In genomic region chr10:79038104-79038840, GRCh38 we compare ENCODE assay signal across 1 cellular context.
TF ChIP-seq lines count a peak whose summit lies in the region.

No MANE protein-coding gene starts in this region.

TF ChIP-seq in GM23338, 12 proteins besides CTCF, POLR2A, EP300 and RAD21 (continued from another document):
- TF ChIP-seq ZNF462 (CRISPR knock-in tag; IDR thresholded peaks at IDR 0.05) (no peak), POLR2AphosphoS5 (IDR thresholded peaks at IDR 0.05; ENCODE audit: low read depth) (no peak), JUNB (IDR thresholded peaks at IDR 0.05; ENCODE audit: unreplicated experiment) (no peak), EZH2phosphoT487 (IDR thresholded peaks at IDR 0.05; ENCODE audit: unreplicated experiment) (no peak), STAT1 (IDR thresholded peaks at IDR 0.05; ENCODE audit: unreplicated experiment) (no peak), ZNF331 (CRISPR knock-in tag; IDR thresholded peaks at IDR 0.05; ENCODE audit: low read depth) (no peak), CREB1 (CRISPR knock-in tag; IDR thresholded peaks at IDR 0.05; ENCODE audit: low read depth) (no peak), ZNF114 (CRISPR knock-in tag; IDR thresholded peaks at IDR 0.05) (no peak), EZH2 (IDR thresholded peaks at IDR 0.05; ENCODE audit: low read depth, unreplicated experiment) (no peak)
TF ChIP-seq in GM23338: peak in this region for 0.
